8 cellular contexts compared by ENCODE assay signal in the genomic region with DNA sequence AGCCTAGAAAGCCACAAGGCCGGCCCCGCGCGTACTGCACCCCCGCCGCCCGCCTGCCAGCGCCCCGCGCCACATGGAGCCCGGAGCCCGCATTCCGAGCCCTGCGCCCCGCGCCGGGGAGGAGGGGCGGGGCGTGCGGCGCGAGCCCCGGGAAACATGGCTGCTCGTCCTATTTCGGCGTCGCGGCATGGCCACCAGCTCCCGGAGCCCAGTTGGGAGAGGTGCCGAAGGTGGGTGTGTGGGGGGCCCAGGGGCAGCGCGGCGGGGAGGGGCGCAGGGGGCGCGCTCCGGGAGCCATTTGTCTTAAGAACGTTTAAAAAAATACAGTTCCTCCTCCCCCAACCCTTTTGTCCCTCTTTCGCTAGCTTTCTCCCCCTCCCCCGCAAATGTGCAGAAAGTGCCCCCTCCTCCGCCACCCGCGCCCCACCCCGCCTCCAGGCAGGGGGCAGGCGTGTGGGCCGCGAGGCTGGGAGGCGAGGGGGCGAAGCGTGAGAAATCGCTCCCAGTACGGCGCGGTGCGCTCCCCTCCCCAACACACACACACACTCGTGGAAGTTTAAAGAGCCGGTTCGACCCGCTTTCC. TPM values are rescaled to one million over a fixed set of nuclear protein-coding genes. Genes with fewer than 3 reads are reported as not detected.
DNase-seq lines count a peak whose midpoint lies in the region; ATAC-seq, FAIRE-seq and TF ChIP-seq lines count a peak whose summit lies in the region.

No MANE protein-coding gene starts in this region.

- peak; percentile 23 for ATAC-seq in activated B cell treated with CpG ODN at 0.5 μM for 24 hours (ENCODE audit: low read depth)
- no peak for ATAC-seq in HG02571 (IDR thresholded peaks at IDR 0.05; ENCODE audit: unreplicated experiment)

- H3K4me1 ChIP-seq in kidney (ENCODE audit: control insufficient read depth in 1 of 2, insufficient read depth in 1 of 2, low read depth in 1 of 2, low read length in 2 of 2) = peaks cover 16 to 18% of the 10 kb centered on the region in 2 donors

- intact Hi-C loops in activated B cell treated with CpG ODN at 0.5 μM for 24 hours (cut with micrococcal nuclease) (loop anchor here (10.0 kb wide), 2 partner anchors 983 to 1703 kb away; no protein-coding TSS in a partner anchor), kidney (cut with DNase I) (no loop called here)

- peak; percentile 83 for DNase-seq in NK-92 treated with Interleukin-12 subunit alpha and Interleukin-12 subunit beta, amount 100 ng/mL, for 24 hours (lab: John Stamatoyannopoulos, UW)
- DNase-seq in NK-92 (lab: John Stamatoyannopoulos, UW; ENCODE audit: unreplicated experiment) (no peak), NCI-H1930 (lab: John Stamatoyannopoulos, UW) (peak; percentile 4 to 15), activated B cell treated with CpG ODN at 0.5 μM for 24 hours (peak; percentile 68), kidney (peak; percentile 91)
- peak; percentile 68 for DNase-seq in central memory CD4-positive, alpha-beta T cell
- DNase-seq in stimulated activated CD4-positive, alpha-beta T cell treated with anti-CD3 and anti-CD28 coated beads, Interleukin-15, amount 100 ng/mL, for 24 hours = peak; percentile 79

- FAIRE-seq in kidney (lab: Jason Lieb, UNC) = no peak

- POLR2A ChIA-PET in activated B cell treated with CpG ODN at 0.5 μM for 24 hours (lab: Charles Lee) = interaction anchor here (0.6 to 6.6 kb wide), 11 partner anchors 11 to 938 kb away, joined by 3 to 167 read pairs (median 12); partner anchors contain the start of genes FEM1B, GLCE, PIAS1 and RPLP1

- H3K9ac ChIP-seq in kidney (ENCODE audit: low read length in 2 of 2) = peak overlapping the region; percentile 59 to 96

- H3K27me3 Mint-ChIP-seq in activated B cell treated with CpG ODN at 0.5 μM for 24 hours = no peaks in the 10 kb centered on the region

- H3K36me3 ChIP-seq in kidney (ENCODE audit: control insufficient read depth in 1 of 2, insufficient read depth in 2 of 2, low read length in 2 of 2) = no peaks in the 10 kb centered on the region

- H3K36me3 Mint-ChIP-seq in activated B cell treated with CpG ODN at 0.5 μM for 24 hours (ENCODE audit: low read depth) = peaks cover 31% of the 10 kb centered on the region

- CTCF ChIA-PET in activated B cell treated with CpG ODN at 0.5 μM for 24 hours (lab: Charles Lee) = interaction anchor here (1.4 kb wide), 1 partner anchor 10 kb away, joined by 6 read pairs; no protein-coding TSS in a partner anchor

- no peaks in the 10 kb centered on the region for H3K9me3 ChIP-seq in kidney (ENCODE audit: control insufficient read depth in 1 of 2, low read length in 2 of 2)

- TF ChIP-seq CTCF in activated B cell treated with CpG ODN at 0.5 μM for 24 hours (IDR thresholded peaks at IDR 0.05) = no peak
- TF ChIP-seq CTCF in kidney (IDR thresholded peaks at IDR 0.05; ENCODE audit: borderline replicate concordance, extremely low read depth, insufficient read depth) = no peak

- H3K4me3 ChIP-seq in kidney (ENCODE audit: low read length in 2 of 2) = peak overlapping the region; percentile 57 to 94

- peak overlapping the region; percentile 97 for H3K4me3 Mint-ChIP-seq in activated B cell treated with CpG ODN at 0.5 μM for 24 hours

- peak overlapping the region; percentile 99 for H3K27ac ChIP-seq in kidney (ENCODE audit: low read depth in 2 of 2, low read length in 2 of 2)

- peaks cover 50% of the 10 kb centered on the region for H3K4me1 Mint-ChIP-seq in activated B cell treated with CpG ODN at 0.5 μM for 24 hours

- H3K27ac Mint-ChIP-seq in activated B cell treated with CpG ODN at 0.5 μM for 24 hours = peak overlapping the region; percentile 79

- no peaks in the 10 kb centered on the region for H3K9me3 Mint-ChIP-seq in activated B cell treated with CpG ODN at 0.5 μM for 24 hours

RNA-seq across cellular contexts. Expression of gene ANP32A, which starts 2.5 kb away (rescaled TPM):
- 199 and 218 TPM in 2 replicates for total RNA-seq in activated B cell treated with CpG ODN at 0.5 μM for 24 hours
- total RNA-seq in kidney = 113 TPM
- polyA plus RNA-seq in kidney (ENCODE audit: insufficient read depth, low read depth, low replicate concordance) = 148 TPM
